8 cellular contexts compared by ENCODE assay signal in genomic region chr3:150227839-150228238, GRCh38.
DNase-seq lines count a peak whose midpoint lies in the region; ATAC-seq and TF ChIP-seq lines count a peak whose summit lies in the region.

No MANE protein-coding gene starts in this region.

- no peaks in the 10 kb centered on the region for H3K36me3 Mint-ChIP-seq in T-helper 2 cell treated with Interferon-gamma antibody and Interleukin-4, amounts not matched to agents 5 μg/mL and 100 μg/mL, for 36 hours (ENCODE audit: low read depth)
- H3K36me3 Mint-ChIP-seq in nephron progenitor cell (ENCODE audit: low read depth), result no peaks in the 10 kb centered on the region

- H3K4me1 Mint-ChIP-seq in T-helper 2 cell treated with Interferon-gamma antibody and Interleukin-4, amounts not matched to agents 5 μg/mL and 100 μg/mL, for 36 hours (ENCODE audit: low read depth), result no peaks in the 10 kb centered on the region
- H3K4me1 Mint-ChIP-seq in nephron progenitor cell, result peaks cover 60% of the 10 kb centered on the region

- TF ChIP-seq CTCF in esophagus squamous epithelium (IDR thresholded peaks at IDR 0.05) (peak in 4 of 6 experiments; percentile 32 to 55 (median 42)), nephron progenitor cell (IDR thresholded peaks at IDR 0.05) (peak; percentile 80)

- DNase-seq in activated gamma-delta T cell treated with Interleukin-2 at 50 U/mL for 16 hours (peak; percentile 14), activated gamma-delta T cell (lab: John Stamatoyannopoulos, UW) (no peak), M059J (ENCODE audit: low read depth) (peak; percentile 74), esophagus squamous epithelium (lab: John Stamatoyannopoulos, UW) (no peak), nephron progenitor cell (peak; percentile 87), GM19238 (ENCODE audit: insufficient read length, low spot score) (no peak)
- DNase-seq in T-helper 2 cell treated with Interferon-gamma antibody and Interleukin-4, amounts not matched to agents 5 μg/mL and 100 μg/mL, for 36 hours (ENCODE audit: low spot score), result peak; percentile 6

- no peaks in the 10 kb centered on the region for H3K36me3 ChIP-seq in esophagus squamous epithelium

- no peak for ATAC-seq in HG03457 (IDR thresholded peaks at IDR 0.05; ENCODE audit: unreplicated experiment)

- peaks cover 0 to 4% (median 2%) of the 10 kb centered on the region in 3 donors for H3K4me1 ChIP-seq in esophagus squamous epithelium

- H3K4me3 Mint-ChIP-seq in T-helper 2 cell treated with Interferon-gamma antibody and Interleukin-4, amounts not matched to agents 5 μg/mL and 100 μg/mL, for 36 hours, result no peak overlapping the region
- no peak overlapping the region for H3K4me3 Mint-ChIP-seq in nephron progenitor cell

- no peak overlapping the region for H3K27ac Mint-ChIP-seq in T-helper 2 cell treated with Interferon-gamma antibody and Interleukin-4, amounts not matched to agents 5 μg/mL and 100 μg/mL, for 36 hours
- no peak overlapping the region for H3K27ac Mint-ChIP-seq in nephron progenitor cell

- 31 to 49% methylated on average over 4 to 5 of the region's 5 CpGs for WGBS in esophagus squamous epithelium, 2 donors

- H3K9me3 ChIP-seq in esophagus squamous epithelium, result no peaks in the 10 kb centered on the region

- H3K27me3 Mint-ChIP-seq in T-helper 2 cell treated with Interferon-gamma antibody and Interleukin-4, amounts not matched to agents 5 μg/mL and 100 μg/mL, for 36 hours (ENCODE audit: low read depth), result peaks cover 31% of the 10 kb centered on the region
- peaks cover 13% of the 10 kb centered on the region for H3K27me3 Mint-ChIP-seq in nephron progenitor cell (ENCODE audit: low read depth, poor library complexity)

- H3K9me3 Mint-ChIP-seq in T-helper 2 cell treated with Interferon-gamma antibody and Interleukin-4, amounts not matched to agents 5 μg/mL and 100 μg/mL, for 36 hours, result no peaks in the 10 kb centered on the region
- no peaks in the 10 kb centered on the region for H3K9me3 Mint-ChIP-seq in nephron progenitor cell

- TF ChIP-seq POLR2A in esophagus squamous epithelium (IDR thresholded peaks at IDR 0.05), result no peak

- intact Hi-C loops in esophagus squamous epithelium (cut with DNase I), result loop anchor here (10.0 kb wide), 1 partner anchor 263 kb away; no protein-coding TSS in a partner anchor

- H3K4me3 ChIP-seq in esophagus squamous epithelium, result no peak overlapping the region

- H3K27me3 ChIP-seq in esophagus squamous epithelium, result peaks cover 0 to 13% (median 0%) of the 10 kb centered on the region in 4 donors

- H3K27ac ChIP-seq in esophagus squamous epithelium, result no peak overlapping the region

Comparison
In these comparisons a context has a peak if more than half of its experiments do, and no peak if none do; other contexts are left out.
1. DNase-seq: peak in activated gamma-delta T cell treated with Interleukin-2 at 50 U/mL for 16 hours (single experiment), M059J (single experiment), T-helper 2 cell treated with Interferon-gamma antibody and Interleukin-4, amounts not matched to agents 5 μg/mL and 100 μg/mL, for 36 hours (single experiment) and nephron progenitor cell (single experiment); none in activated gamma-delta T cell (single experiment), esophagus squamous epithelium (single experiment) and GM19238 (single experiment).